In the genomic region with DNA sequence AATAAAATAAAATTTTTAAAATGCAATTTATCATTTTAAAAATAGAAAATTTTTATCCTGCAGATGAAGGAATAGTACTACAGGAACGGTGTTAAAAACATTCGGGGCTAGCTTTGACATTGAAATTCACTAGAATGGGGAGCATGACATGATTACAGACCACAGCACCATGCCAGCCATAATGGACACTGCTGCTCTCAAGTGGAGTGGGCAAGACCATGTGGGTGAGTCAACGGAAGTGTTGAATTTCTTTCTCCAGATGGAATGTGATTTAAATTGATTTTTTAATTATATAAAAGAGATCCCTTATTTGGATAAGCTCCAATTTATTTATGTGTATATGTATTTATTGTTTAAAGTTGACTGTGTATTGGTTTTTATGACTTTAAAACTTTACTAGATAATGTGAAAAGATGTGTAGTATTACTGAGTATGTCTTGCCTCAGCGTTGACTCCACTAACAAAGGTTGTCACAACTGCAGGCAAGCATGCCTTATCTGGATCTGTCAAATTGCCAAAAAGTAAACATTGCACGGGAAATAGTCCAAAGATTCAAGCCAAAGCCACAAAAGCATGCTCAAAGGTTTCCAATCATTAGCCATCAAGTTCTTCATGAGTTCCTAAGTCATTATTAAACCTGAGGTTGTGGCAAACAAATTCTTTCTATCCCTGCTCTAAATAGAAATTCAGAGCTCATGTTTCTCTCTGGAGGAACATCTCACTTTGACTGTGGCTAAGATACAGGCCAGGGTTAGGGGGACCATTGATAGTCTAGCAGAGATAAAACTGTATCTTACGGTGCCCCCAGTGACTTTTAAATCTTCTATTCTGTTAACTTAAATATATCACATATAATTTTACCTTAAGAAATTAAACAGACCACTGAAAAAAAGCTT, we compare ENCODE assay signal across 11 cellular contexts.
DNase-seq lines count a peak whose midpoint lies in the region; ATAC-seq and TF ChIP-seq lines count a peak whose summit lies in the region.
"Had no signal": no experiment of that assay in that cellular context is flagged by ENCODE, and none has a peak within 500 bp of the region (broad histone marks: within the 10 kb centered on the region; RNA-seq: fewer than 3 reads in every experiment).

No MANE protein-coding gene starts in this region.

- H3K36me3 ChIP-seq in right lobe of liver (no peaks in the 10 kb centered on the region), colonic mucosa (no peaks in the 10 kb centered on the region)
- H3K36me3 ChIP-seq: suprapubic skin had no signal

- H3K27me3 Mint-ChIP-seq in T-helper 17 cell = no peaks in the 10 kb centered on the region

- no peak for TF ChIP-seq RAD21 in Ishikawa (IDR thresholded peaks at IDR 0.05; ENCODE audit: low read depth)

- TF ChIP-seq EP300 in Ishikawa (IDR thresholded peaks at IDR 0.05; ENCODE audit: borderline replicate concordance) = no peak

- TF ChIP-seq CTCF in right lobe of liver (IDR thresholded peaks at IDR 0.05) (no peak), colonic mucosa (IDR thresholded peaks at IDR 0.05) (no peak)

- H3K27ac ChIP-seq in right lobe of liver (no peak overlapping the region), colonic mucosa (no peak overlapping the region)
- H3K27ac ChIP-seq: suprapubic skin had no signal

- in situ Hi-C loops in Caki2 (cut with HindIII; ENCODE audit: low pct_unique_long_range_greater_than_20kb, low sequenced_read_pairs) = no loop called here

- H3K4me3 Mint-ChIP-seq in T-helper 17 cell = no peak overlapping the region
- H3K4me3 Mint-ChIP-seq: T-helper 2 cell treated with Interferon-gamma antibody and Interleukin-4, amounts not matched to agents 5 μg/mL and 100 μg/mL, for 36 hours had no signal

- TF ChIP-seq POLR2A in right lobe of liver (IDR thresholded peaks at IDR 0.05) = no peak

- no peaks in the 10 kb centered on the region for H3K9me3 ChIP-seq in right lobe of liver
- H3K9me3 ChIP-seq in T-helper 17 cell (ENCODE audit: control insufficient read depth, low read length, poor library complexity, severe bottlenecking) = no peaks in the 10 kb centered on the region
- H3K9me3 ChIP-seq in colonic mucosa = no peaks in the 10 kb centered on the region

- no peak overlapping the region for H3K4me3 ChIP-seq in right lobe of liver
- H3K4me3 ChIP-seq in colonic mucosa = no peak overlapping the region
- H3K4me3 ChIP-seq: suprapubic skin had no signal

- H3K4me1 Mint-ChIP-seq in T-helper 17 cell = no peaks in the 10 kb centered on the region

- H3K36me3 Mint-ChIP-seq in T-helper 17 cell (ENCODE audit: low read depth) = no peaks in the 10 kb centered on the region

- ATAC-seq in right lobe of liver = peak; percentile 83 to 97 (median 85)
- no peak for ATAC-seq in GM21528 (IDR thresholded peaks at IDR 0.05; ENCODE audit: low FRiP score, unreplicated experiment)
- ATAC-seq in T-helper 17 cell = no peak

- 50% methylated on average over 6 of the region's 6 CpGs for WGBS in right lobe of liver (ENCODE audit: insufficient coverage, low coverage, low lambda C conversion rate, missing lambda C conversion rate)

- H3K4me1 ChIP-seq in right lobe of liver = no peaks in the 10 kb centered on the region
- H3K4me1 ChIP-seq in colonic mucosa = no peaks in the 10 kb centered on the region
- H3K4me1 ChIP-seq: suprapubic skin had no signal

- DNase-seq in Caki2 (ENCODE audit: low read depth) (peak; percentile 2), astrocyte of the hippocampus (ENCODE audit: low read depth, low spot score) (peak; percentile 97), right lobe of liver (no peak), T-helper 17 cell (no peak), MV-4-11 (lab: John Stamatoyannopoulos, UW) (no peak), colonic mucosa (no peak)
- DNase-seq: mesendoderm had no signal

- H3K27me3 ChIP-seq in right lobe of liver (no peaks in the 10 kb centered on the region), colonic mucosa (no peaks in the 10 kb centered on the region)
- H3K27me3 ChIP-seq: suprapubic skin had no signal

- no peak overlapping the region for H3K9ac ChIP-seq in colonic mucosa (ENCODE audit: low read depth in 2 of 2, low read length in 2 of 2)

- intact Hi-C loops in right lobe of liver (cut with DNase I) = no loop called here
- intact Hi-C loops in colonic mucosa (cut with DNase I) = no loop called here

- H3K27ac Mint-ChIP-seq in T-helper 17 cell = no peak overlapping the region
- H3K27ac Mint-ChIP-seq: T-helper 2 cell treated with Interferon-gamma antibody and Interleukin-4, amounts not matched to agents 5 μg/mL and 100 μg/mL, for 36 hours had no signal

TF ChIP-seq in Ishikawa, 13 proteins besides CTCF, POLR2A, EP300 and RAD21:
- no peak for TF ChIP-seq TAF1 (IDR thresholded peaks at IDR 0.05; ENCODE audit: low read depth)
- TF ChIP-seq NFIC (IDR thresholded peaks at IDR 0.05) = peak; percentile 54

Comparison
In these comparisons a context has a peak if more than half of its experiments do, and no peak if none do; other contexts are left out.
1. DNase-seq: peak in Caki2 (single experiment) and astrocyte of the hippocampus (single experiment); none in right lobe of liver (0 of 3), T-helper 17 cell (0 of 3), MV-4-11 (single experiment) and colonic mucosa (single experiment).
2. ATAC-seq: peak in right lobe of liver (4 of 4); none in GM21528 (single experiment) and T-helper 17 cell (single experiment).